ENCODE assay signal across 8 cellular contexts in genomic region chr12:117861691-117862090, GRCh38.
"Had no signal": no experiment of that assay in that cellular context is flagged by ENCODE, and none has a peak within 500 bp of the region (broad histone marks: within the 10 kb centered on the region; RNA-seq: fewer than 3 reads in every experiment).

No MANE protein-coding gene starts in this region.

- FAIRE-seq: G401.6, GM12878, GM12891, GM12892, GM18507, GM19239 had no signal

- H3K4me3 ChIP-seq: GM12878 had no signal

- DNase-seq: GDM1, GF-D8 had no signal

- ATAC-seq: GM12878 had no signal
